ENCODE assay signal across 26 cellular contexts in the genomic region with DNA sequence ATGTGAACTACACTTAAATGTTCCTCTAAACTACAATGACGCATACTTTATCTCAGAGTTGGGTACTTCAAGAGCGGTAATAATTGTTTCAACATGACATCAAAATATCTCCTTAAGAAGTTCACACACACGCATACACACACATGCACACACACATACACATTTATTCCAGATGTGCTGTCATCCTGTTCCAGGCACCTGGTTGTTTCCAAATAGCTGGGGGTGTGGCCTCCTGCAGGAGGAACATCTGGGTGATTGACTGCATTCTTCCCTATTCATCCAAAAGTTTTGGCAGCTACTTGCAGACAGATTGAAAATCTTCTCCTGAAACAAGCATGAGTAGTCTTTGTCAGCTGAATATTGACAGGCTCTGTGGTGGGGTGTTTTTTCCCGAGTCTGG.
"Had no signal": no experiment of that assay in that cellular context is flagged by ENCODE, and none has a peak within 500 bp of the region (broad histone marks: within the 10 kb centered on the region; RNA-seq: fewer than 3 reads in every experiment).

No MANE protein-coding gene starts in this region.

- H3K4me1 ChIP-seq: colonic mucosa, esophagus muscularis mucosa, lower lobe of right lung, psoas muscle, spleen, suprapubic skin, transverse colon, upper lobe of right lung, uterus had no signal

- ATAC-seq: left ventricle myocardium superior; lower lobe of right lung; naive thymus-derived CD8-positive, alpha-beta T cell; psoas muscle; right cardiac atrium; stimulated activated naive CD8-positive, alpha-beta T cell treated with anti-CD3 and anti-CD28 coated beads, Interleukin-15, amount 100 ng/mL, for 72 hours; upper lobe of right lung had no signal

- DNase-seq: colonic mucosa; effector CD8-positive, alpha-beta T cell; endodermal cell; foreskin melanocyte; hypothalamus; immature natural killer cell; islet precursor cell; left ventricle myocardium superior; lower lobe of right lung; naive thymus-derived CD8-positive, alpha-beta T cell; occipital lobe; ovary; posterior cingulate gyrus; psoas muscle; right cardiac atrium; sigmoid colon; spleen; stimulated activated CD4-positive, alpha-beta T cell treated with anti-CD3 and anti-CD28 coated beads, Interleukin-2, amount 100 ng/mL, for 48 hours; stimulated activated naive CD4-positive, alpha-beta T cell; stimulated activated naive CD8-positive, alpha-beta T cell treated with anti-CD3 and anti-CD28 coated beads, Interleukin-15, amount 100 ng/mL, for 72 hours; transverse colon; upper lobe of right lung; uterus had no signal

- H3K4me3 ChIP-seq: colonic mucosa, esophagus muscularis mucosa, lower lobe of right lung, ovary, psoas muscle, sigmoid colon, skin epidermis, spleen, suprapubic skin, transverse colon, upper lobe of right lung, uterus had no signal

- H3K27ac ChIP-seq: colonic mucosa, esophagus muscularis mucosa, lower lobe of right lung, ovary, psoas muscle, sigmoid colon, skin epidermis, spleen, suprapubic skin, transverse colon, upper lobe of right lung, uterus had no signal

- H3K27me3 ChIP-seq: colonic mucosa, ovary, sigmoid colon, spleen, suprapubic skin, transverse colon, upper lobe of right lung, uterus had no signal
